13 cellular contexts compared by ENCODE assay signal in the genomic region with DNA sequence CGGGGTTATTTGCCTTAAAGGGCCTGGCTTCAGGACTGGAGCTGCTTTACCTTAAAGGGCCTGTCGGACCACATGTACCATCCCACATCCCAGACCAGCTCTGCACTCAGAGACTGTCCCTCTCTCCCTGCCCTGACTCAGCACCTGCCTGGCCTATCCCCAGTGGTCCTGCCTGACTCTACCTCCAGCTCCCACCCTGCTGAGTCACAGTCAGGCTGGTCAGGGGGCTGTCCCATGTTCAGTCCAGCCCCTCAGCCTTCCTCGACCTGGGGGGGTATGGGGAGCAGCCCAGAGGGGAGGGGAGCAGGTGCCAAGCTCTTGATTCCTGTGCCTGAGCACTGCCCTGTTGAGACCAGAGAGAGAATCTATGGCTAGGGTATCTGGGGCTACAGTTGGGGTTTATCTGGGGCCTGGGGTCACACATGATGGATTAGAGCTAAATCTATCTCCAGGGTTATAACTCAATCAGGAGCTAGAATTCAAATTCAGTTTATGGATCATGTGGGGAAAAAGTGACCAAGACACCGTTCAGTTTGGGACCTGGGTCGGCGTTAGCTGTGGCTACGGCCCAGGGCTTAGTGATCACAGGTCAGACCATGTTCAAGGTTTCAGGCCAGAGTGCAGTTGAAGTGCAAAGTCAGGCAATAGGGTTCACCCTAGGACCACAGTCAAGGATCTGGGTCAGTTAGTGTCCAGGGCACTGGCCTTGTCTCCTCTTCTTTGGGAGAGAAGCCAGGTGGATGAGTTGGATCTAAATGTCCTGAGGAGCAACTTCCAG. TPM values are rescaled to one million over a fixed set of nuclear protein-coding genes. Genes with fewer than 3 reads are reported as not detected.
DNase-seq lines count a peak whose midpoint lies in the region; ATAC-seq, FAIRE-seq and TF ChIP-seq lines count a peak whose summit lies in the region.
"Had no signal": no experiment of that assay in that cellular context is flagged by ENCODE, and none has a peak within 500 bp of the region (broad histone marks: within the 10 kb centered on the region; RNA-seq: fewer than 3 reads in every experiment).

No MANE protein-coding gene starts in this region.

- H3K9ac ChIP-seq in BLaER1 treated with 17β-estradiol and CSF1 and Interleukin-3, amounts not matched to agents 10 nM and 100 nM = peak overlapping the region in 10 of 11 experiments; percentile 6 to 75 (median 68); a peak in 17 of 22 replicates
- H3K9ac ChIP-seq in Loucy (ENCODE audit: low read depth, low read length, poor library complexity, severe bottlenecking) = peak overlapping the region; percentile 53
- peak overlapping the region; percentile 60 for H3K9ac ChIP-seq in endothelial cell of umbilical vein (replicated peaks; ENCODE audit: extremely low read depth, insufficient read depth, low read length)

- no peaks in the 10 kb centered on the region for H3K79me2 ChIP-seq in Loucy (ENCODE audit: insufficient read depth, low read length)
- H3K79me2 ChIP-seq in endothelial cell of umbilical vein (ENCODE audit: control insufficient read depth, insufficient read depth, low read length) = no peaks in the 10 kb centered on the region

- 0 out of 2 replicates have a peak overlapping the region, but pooled peaks have one; percentile 34 for H2AFZ ChIP-seq in Loucy (ENCODE audit: low read length)
- H2AFZ ChIP-seq in endothelial cell of umbilical vein (ENCODE audit: low read depth, low read length) = peak overlapping the region; percentile 3

- H3K27me3 ChIP-seq in BLaER1 treated with 17β-estradiol and CSF1 and Interleukin-3, amounts not matched to agents 10 nM and 100 nM = no peaks in the 10 kb centered on the region
- no peaks in the 10 kb centered on the region for H3K27me3 ChIP-seq in Loucy (ENCODE audit: insufficient read depth, low read length, poor library complexity, severe bottlenecking)
- H3K27me3 ChIP-seq in endothelial cell of umbilical vein (ENCODE audit: control insufficient read depth in 2 of 2, insufficient read depth in 2 of 2, low read length in 2 of 2) = no peaks in the 10 kb centered on the region
- H3K27me3 ChIP-seq in pancreas = no peaks in the 10 kb centered on the region
- H3K27me3 ChIP-seq: tibial nerve had no signal

- H3K4me1 ChIP-seq in BLaER1 treated with 17β-estradiol and CSF1 and Interleukin-3, amounts not matched to agents 10 nM and 100 nM = peaks cover 30 to 70% (median 48%) of the 10 kb centered on the region in 10 experiments
- H3K4me1 ChIP-seq in Loucy (ENCODE audit: insufficient read depth, low read length, poor library complexity, severe bottlenecking) (peaks cover 33% of the 10 kb centered on the region), endothelial cell of umbilical vein (ENCODE audit: control insufficient read depth, extremely low read depth, insufficient read depth, low read length) (peaks cover 52% of the 10 kb centered on the region), pancreas (peaks cover 10 to 30% (median 10%) of the 10 kb centered on the region in 3 donors)

- ATAC-seq in pancreas (no peak), HG03095 (IDR thresholded peaks at IDR 0.05; ENCODE audit: unreplicated experiment) (no peak), GM19351 (IDR thresholded peaks at IDR 0.05; ENCODE audit: unreplicated experiment) (no peak)

- no peaks in the 10 kb centered on the region for H3K36me3 ChIP-seq in BLaER1 treated with 17β-estradiol and CSF1 and Interleukin-3, amounts not matched to agents 10 nM and 100 nM
- H3K36me3 ChIP-seq in Loucy (ENCODE audit: insufficient read depth, low read length) (no peaks in the 10 kb centered on the region), endothelial cell of umbilical vein (ENCODE audit: control insufficient read depth in 2 of 2, extremely low read depth in 1 of 2, insufficient read depth in 2 of 2, low read length in 2 of 2) (no peaks in the 10 kb centered on the region), pancreas (no peaks in the 10 kb centered on the region)
- H3K36me3 ChIP-seq: tibial nerve had no signal

- intact Hi-C loops in endothelial cell of umbilical vein (cut with micrococcal nuclease) (loop anchor here (5.0 kb wide), 2 partner anchors 166 to 1441 kb away; no protein-coding TSS in a partner anchor), pancreas (cut with DNase I) (no loop called here), posterior vena cava (cut with DNase I) (no loop called here)

- dilution Hi-C loops in endothelial cell of umbilical vein (cut with MboI; ENCODE audit: extremely low pct_ligation_motif_present, low sequenced_read_pairs) = no loop called here

- no peak for DNase-seq in endothelial cell of umbilical vein (ENCODE audit: low read depth, low spot score)
- no peak for DNase-seq in pancreas
- no peak for DNase-seq in A172 (ENCODE audit: low spot score)
- no peak for DNase-seq in posterior vena cava (ENCODE audit: low spot score)
- DNase-seq: activated CD4-positive, CD25-positive, alpha-beta regulatory T cell treated with anti-CD3 and anti-CD28 coated beads, Interleukin-2, amount 50 U/mL, for 72 hours; activated effector memory CD4-positive, alpha-beta T cell treated with Interleukin-2 at 50 U/mL for 16 hours; CD4-positive, CD25-positive, alpha-beta regulatory T cell; MM.1S had no signal

- H3K27ac ChIP-seq in BLaER1 treated with 17β-estradiol and CSF1 and Interleukin-3, amounts not matched to agents 10 nM and 100 nM = peak overlapping the region in 10 of 11 experiments; percentile 70 to 90 (median 80); a peak in 21 of 22 replicates
- H3K27ac ChIP-seq in endothelial cell of umbilical vein (ENCODE audit: insufficient read depth, low read depth, low read length) = peak overlapping the region; percentile 82
- peak overlapping the region in 3 of 4 donors; percentile 46 to 75 (median 68) for H3K27ac ChIP-seq in pancreas

- TF ChIP-seq CTCF in Loucy (conservative IDR thresholded peaks at IDR 0.05; ENCODE audit: low read length) = no peak
- TF ChIP-seq CTCF in endothelial cell of umbilical vein (IDR thresholded peaks at IDR 0.05; ENCODE audit: extremely low read depth in 1 of 2, insufficient read depth in 1 of 2, low read depth in 1 of 2, low read length in 2 of 2) = no peak
- TF ChIP-seq CTCF in pancreas (IDR thresholded peaks at IDR 0.05) = no peak

- no peak for TF ChIP-seq POLR2A in endothelial cell of umbilical vein (IDR thresholded peaks at IDR 0.05; ENCODE audit: low read depth, low read length)

- H3K4me2 ChIP-seq in BLaER1 treated with 17β-estradiol and CSF1 and Interleukin-3, amounts not matched to agents 10 nM and 100 nM = peak overlapping the region; percentile 64 to 96 (median 85)
- peak overlapping the region; percentile 76 for H3K4me2 ChIP-seq in Loucy (ENCODE audit: low read depth, low read length, poor library complexity, severe bottlenecking)
- peak overlapping the region; percentile 23 for H3K4me2 ChIP-seq in endothelial cell of umbilical vein (ENCODE audit: insufficient read depth, low read length)

- CTCF ChIA-PET in endothelial cell of umbilical vein (lab: Charles Lee) = interaction anchor here (1.0 to 5.8 kb wide), 12 partner anchors 9 to 368 kb away, joined by 3 to 41 read pairs (median 6); partner anchors contain the start of gene TRIB3

- H3K9me2 ChIP-seq in Loucy (replicated peaks; ENCODE audit: low read depth, low read length) = no peaks in the 10 kb centered on the region

- H4K20me1 ChIP-seq in BLaER1 treated with 17β-estradiol and CSF1 and Interleukin-3, amounts not matched to agents 10 nM and 100 nM = no peaks in the 10 kb centered on the region
- H4K20me1 ChIP-seq in Loucy (ENCODE audit: insufficient read depth, low read length, poor library complexity, severe bottlenecking) = no peaks in the 10 kb centered on the region
- H4K20me1 ChIP-seq in endothelial cell of umbilical vein (replicated peaks; ENCODE audit: control insufficient read depth, extremely low read depth, insufficient read depth, low read length) = no peaks in the 10 kb centered on the region

- POLR2A ChIA-PET in endothelial cell of umbilical vein (lab: Charles Lee) = interaction anchor here (0.9 to 3.1 kb wide), 5 partner anchors 8 to 36 kb away, joined by 3 to 13 read pairs (median 6); partner anchors contain the start of gene TRIB3

- 76 to 79% methylated on average over 7 of the region's 7 CpGs for WGBS in pancreas, 2 donors

- no peaks in the 10 kb centered on the region for H3F3A ChIP-seq in Loucy (ENCODE audit: low read depth)

- BruUV-seq in endothelial cell of umbilical vein (replicated peaks; lab: Mats Ljungman, UMichigan) = TSS peak; percentile 61

- no peaks in the 10 kb centered on the region for H3K9me1 ChIP-seq in endothelial cell of umbilical vein (replicated peaks; ENCODE audit: control insufficient read depth, extremely low read depth, insufficient read depth, low read length)

- H3K9me3 ChIP-seq in BLaER1 treated with 17β-estradiol and CSF1 and Interleukin-3, amounts not matched to agents 10 nM and 100 nM (replicated peaks in 1 of 11) = no peaks in the 10 kb centered on the region
- H3K9me3 ChIP-seq in Loucy (ENCODE audit: insufficient read depth, low read depth, low read length) = no peaks in the 10 kb centered on the region
- no peaks in the 10 kb centered on the region for H3K9me3 ChIP-seq in endothelial cell of umbilical vein (replicated peaks; ENCODE audit: control insufficient read depth, insufficient read depth, low read length)
- no peaks in the 10 kb centered on the region for H3K9me3 ChIP-seq in pancreas
- H3K9me3 ChIP-seq: tibial nerve had no signal

- peak overlapping the region in 1 of 10 experiments; percentile 31; a peak in 3 of 20 replicates for H3K4me3 ChIP-seq in BLaER1 treated with 17β-estradiol and CSF1 and Interleukin-3, amounts not matched to agents 10 nM and 100 nM
- peak overlapping the region; percentile 57 for H3K4me3 ChIP-seq in Loucy (ENCODE audit: low read length, poor library complexity, severe bottlenecking)
- H3K4me3 ChIP-seq in endothelial cell of umbilical vein (replicated peaks in 1 of 3; ENCODE audit: insufficient read depth in 1 of 3, low read depth in 1 of 3, low read length in 3 of 3) = no peak overlapping the region
- no peak overlapping the region for H3K4me3 ChIP-seq in pancreas
- H3K4me3 ChIP-seq: tibial nerve had no signal

- FAIRE-seq in endothelial cell of umbilical vein (lab: Jason Lieb, UNC) (no peak), pancreas (lab: Jason Lieb, UNC) (no peak)

RNA-seq across cellular contexts. Expression of gene TRIB3, which starts 9.4 kb away (rescaled TPM):
- total RNA-seq in endothelial cell of umbilical vein (32.1 and 35.3 TPM in 2 replicates), pancreas (10 to 100 TPM in 1 of 6 donors, 1 to 10 TPM in 5; 4.4 to 97.7 (median 6.6) TPM), posterior vena cava (10 to 100 TPM in 1 of 2 donors, 1 to 10 TPM in 1; 7.8 to 12.6 TPM)
- polyA plus RNA-seq in endothelial cell of umbilical vein (32.6 and 43.0 TPM in 2 replicates), pancreas (10 to 100 TPM in 1 of 2 donors, 1 to 10 TPM in 1; 6.5 to 12.8 TPM)
- 23.5 and 28.0 TPM in 2 replicates for polyA plus RNA-seq in endothelial cell of umbilical vein (2011; cell fraction: cytosol; rRNA removed)
- polyA plus RNA-seq in endothelial cell of umbilical vein (2011; cell fraction: nucleus; rRNA removed) = 11.8 and 12.1 TPM in 2 replicates
- 23.3 and 23.5 TPM in 2 replicates for polyA plus RNA-seq in endothelial cell of umbilical vein (2012)
- polyA minus RNA-seq in endothelial cell of umbilical vein = 20.6 and 22.1 TPM in 2 replicates
- 98.2 TPM for polyA minus RNA-seq in endothelial cell of umbilical vein (2011; cell fraction: cytosol; rRNA and poly(A)+ RNA removed)
- polyA minus RNA-seq in endothelial cell of umbilical vein (2011; cell fraction: nucleus; rRNA and poly(A)+ RNA removed) = 7.5 and 8.9 TPM in 2 replicates
- 23.2 and 25.6 TPM in 2 replicates for total RNA-seq in A172 (2014; rRNA removed; shearing (Covaris generic))

RNA-seq across cellular contexts. Expression of gene NRSN2, which starts 24.3 kb away (rescaled TPM):
- total RNA-seq in endothelial cell of umbilical vein (36.7 and 36.9 TPM in 2 replicates), pancreas (10 to 100 TPM; 10.7 to 23.0 (median 15.3) TPM), posterior vena cava (10 to 100 TPM; 44.2 to 51.0 TPM)
- polyA plus RNA-seq in endothelial cell of umbilical vein (64.1 and 79.1 TPM in 2 replicates), pancreas (10 to 100 TPM; 25.5 to 41.3 TPM)
- polyA plus RNA-seq in endothelial cell of umbilical vein (2011; cell fraction: cytosol; rRNA removed) = 47.5 and 70.4 TPM in 2 replicates
- polyA plus RNA-seq in endothelial cell of umbilical vein (2011; cell fraction: nucleus; rRNA removed) = 26.9 and 27.6 TPM in 2 replicates
- polyA plus RNA-seq in endothelial cell of umbilical vein (2012) = 36.2 and 43.8 TPM in 2 replicates
- 26.9 and 28.1 TPM in 2 replicates for polyA minus RNA-seq in endothelial cell of umbilical vein
- polyA minus RNA-seq in endothelial cell of umbilical vein (2011; cell fraction: cytosol; rRNA and poly(A)+ RNA removed) = 4.9 TPM
- 5.1 and 6.7 TPM in 2 replicates for polyA minus RNA-seq in endothelial cell of umbilical vein (2011; cell fraction: nucleus; rRNA and poly(A)+ RNA removed)
- 28.5 and 45.1 TPM in 2 replicates for total RNA-seq in A172 (2014; rRNA removed; shearing (Covaris generic))

RNA-seq across cellular contexts. Expression of gene RBCK1, which starts 36.9 kb away (rescaled TPM):
- total RNA-seq in endothelial cell of umbilical vein (80.4 and 86.0 TPM in 2 replicates), pancreas (10 to 100 TPM; 34.9 to 62.0 (median 41.1) TPM), posterior vena cava (10 to 100 TPM; 46.7 to 54.4 TPM)
- polyA plus RNA-seq in endothelial cell of umbilical vein (82.7 and 98.3 TPM in 2 replicates), pancreas (100 to 1,000 TPM; 130 to 148 TPM)
- 54.5 and 65.8 TPM in 2 replicates for polyA plus RNA-seq in endothelial cell of umbilical vein (2011; cell fraction: cytosol; rRNA removed)
- 152 and 200 TPM in 2 replicates for polyA plus RNA-seq in endothelial cell of umbilical vein (2011; cell fraction: nucleus; rRNA removed)
- 84.2 and 98.4 TPM in 2 replicates for polyA plus RNA-seq in endothelial cell of umbilical vein (2012)
- polyA minus RNA-seq in endothelial cell of umbilical vein = 58.1 and 63.6 TPM in 2 replicates
- polyA minus RNA-seq in endothelial cell of umbilical vein (2011; cell fraction: cytosol; rRNA and poly(A)+ RNA removed) = 30.3 TPM
- 44.5 and 45.0 TPM in 2 replicates for polyA minus RNA-seq in endothelial cell of umbilical vein (2011; cell fraction: nucleus; rRNA and poly(A)+ RNA removed)
- 101 and 129 TPM in 2 replicates for total RNA-seq in A172 (2014; rRNA removed; shearing (Covaris generic))

RNA-seq across cellular contexts. Expression of gene SOX12, which starts 45.8 kb away (rescaled TPM):
- 32.2 and 37.7 TPM in 2 replicates for total RNA-seq in endothelial cell of umbilical vein
- 5.7 and 6.2 TPM in 2 replicates for polyA plus RNA-seq in endothelial cell of umbilical vein
- 5.4 and 6.7 TPM in 2 replicates for polyA plus RNA-seq in endothelial cell of umbilical vein (2011; cell fraction: cytosol; rRNA removed)
- polyA plus RNA-seq in endothelial cell of umbilical vein (2011; cell fraction: nucleus; rRNA removed) = 8.9 and 9.2 TPM in 2 replicates
- 16.2 and 21.0 TPM in 2 replicates for polyA plus RNA-seq in endothelial cell of umbilical vein (2012)
- polyA minus RNA-seq in endothelial cell of umbilical vein = 2.9 and 5.5 TPM in 2 replicates
- polyA minus RNA-seq in endothelial cell of umbilical vein (2011; cell fraction: cytosol; rRNA and poly(A)+ RNA removed) = 3.1 TPM
- 2.2 and 3.9 TPM in 2 replicates for polyA minus RNA-seq in endothelial cell of umbilical vein (2011; cell fraction: nucleus; rRNA and poly(A)+ RNA removed)
- 1 to 10 TPM; 4.3 to 8.8 (median 6.5) TPM for total RNA-seq in pancreas
- polyA plus RNA-seq in pancreas = 1 to 10 TPM; 2.9 to 4.8 TPM
- 7.4 and 9.4 TPM in 2 replicates for total RNA-seq in A172 (2014; rRNA removed; shearing (Covaris generic))
- 1 to 10 TPM; 6.6 to 9.5 TPM for total RNA-seq in posterior vena cava

Comparison
In these comparisons a context has a peak if more than half of its experiments do, and no peak if none do; other contexts are left out.
1. H3K4me2 ChIP-seq: peak in every context shown above with its lines; median percentile 85 in BLaER1 treated with 17β-estradiol and CSF1 and Interleukin-3, amounts not matched to agents 10 nM and 100 nM; 76 in Loucy; 23 in endothelial cell of umbilical vein.